ENCODE assay signal across 8 cellular contexts in genomic region chr17:62966426-62967110, GRCh38. TPM values are rescaled to one million over a fixed set of nuclear protein-coding genes. Genes with fewer than 3 reads are reported as not detected.
DNase-seq lines count a peak whose midpoint lies in the region; ATAC-seq and TF ChIP-seq lines count a peak whose summit lies in the region.

No MANE protein-coding gene starts in this region.

- peaks cover 18% of the 10 kb centered on the region for H3K27me3 Mint-ChIP-seq in nephron progenitor cell (ENCODE audit: low read depth, poor library complexity)

- H3K4me1 ChIP-seq in Loucy (ENCODE audit: insufficient read depth, low read length, poor library complexity, severe bottlenecking): peaks cover 32% of the 10 kb centered on the region
- H3K4me1 ChIP-seq in esophagus squamous epithelium: peaks cover 0 to 35% (median 10%) of the 10 kb centered on the region in 3 donors
- H3K4me1 ChIP-seq in thoracic aorta (ENCODE audit: control insufficient read depth in 1 of 2, low read depth in 2 of 2): peaks cover 9 to 22% of the 10 kb centered on the region in 2 donors

- TF ChIP-seq POLR2A in esophagus squamous epithelium (IDR thresholded peaks at IDR 0.05): peak in 1 of 4 donors; percentile 17

- no peaks in the 10 kb centered on the region for H3K9me2 ChIP-seq in Loucy (replicated peaks; ENCODE audit: low read depth, low read length)

- H3K27ac ChIP-seq in esophagus squamous epithelium: peak overlapping the region; percentile 87 to 92 (median 90)
- H3K27ac ChIP-seq in thoracic aorta: peak overlapping the region; percentile 74 to 76

- H3K9me3 ChIP-seq in Loucy (ENCODE audit: insufficient read depth, low read depth, low read length) (no peaks in the 10 kb centered on the region), esophagus squamous epithelium (no peaks in the 10 kb centered on the region), thoracic aorta (no peaks in the 10 kb centered on the region)

- peak overlapping the region; percentile 92 for H3K4me3 Mint-ChIP-seq in nephron progenitor cell

- peaks cover 7% of the 10 kb centered on the region for H3K36me3 Mint-ChIP-seq in nephron progenitor cell (ENCODE audit: low read depth)

- H3K4me1 Mint-ChIP-seq in nephron progenitor cell: peaks cover 38% of the 10 kb centered on the region

- ATAC-seq in GM19397 (IDR thresholded peaks at IDR 0.05; ENCODE audit: unreplicated experiment): peak; percentile 14
- peak; percentile 63 for ATAC-seq in thoracic aorta (ENCODE audit: insufficient number of reproducible peaks, low FRiP score, low read depth)

- peak overlapping the region; percentile 89 for H2AFZ ChIP-seq in Loucy (ENCODE audit: low read length)

- H3K4me3 ChIP-seq in Loucy (ENCODE audit: low read length, poor library complexity, severe bottlenecking) (peak overlapping the region; percentile 88), esophagus squamous epithelium (peak overlapping the region; percentile 87 to 94 (median 92)), thoracic aorta (peak overlapping the region; percentile 94)

- H3K36me3 ChIP-seq in Loucy (ENCODE audit: insufficient read depth, low read length) (no peaks in the 10 kb centered on the region), esophagus squamous epithelium (no peaks in the 10 kb centered on the region), thoracic aorta (no peaks in the 10 kb centered on the region)

- H3K4me2 ChIP-seq in Loucy (ENCODE audit: low read depth, low read length, poor library complexity, severe bottlenecking): peak overlapping the region; percentile 99

- H3K27me3 ChIP-seq in Loucy (ENCODE audit: insufficient read depth, low read length, poor library complexity, severe bottlenecking) (no peaks in the 10 kb centered on the region), esophagus squamous epithelium (no peaks in the 10 kb centered on the region), thoracic aorta (replicated peaks; ENCODE audit: insufficient read depth) (no peaks in the 10 kb centered on the region)

- H3K27ac Mint-ChIP-seq in nephron progenitor cell: peak overlapping the region; percentile 49

- no peak for TF ChIP-seq CTCF in Loucy (conservative IDR thresholded peaks at IDR 0.05; ENCODE audit: low read length)
- no peak for TF ChIP-seq CTCF in esophagus squamous epithelium (IDR thresholded peaks at IDR 0.05)
- TF ChIP-seq CTCF in nephron progenitor cell (IDR thresholded peaks at IDR 0.05): no peak
- TF ChIP-seq CTCF in thoracic aorta (IDR thresholded peaks at IDR 0.05): no peak

- 1% methylated on average over 8 to 21 of the region's 76 CpGs for WGBS in esophagus squamous epithelium, 2 donors

- H3K9ac ChIP-seq in Loucy (ENCODE audit: low read depth, low read length, poor library complexity, severe bottlenecking): peak overlapping the region; percentile 67

- peak; percentile 22 to 33 for DNase-seq in AML-193 (lab: John Stamatoyannopoulos, UW)
- DNase-seq in activated CD8-positive, alpha-beta memory T cell treated with anti-CD3 and anti-CD28 coated beads, Interleukin-2, amount 50 U/mL, for 1 hour (ENCODE audit: extremely low read depth): peak; percentile 10
- DNase-seq in esophagus squamous epithelium (lab: John Stamatoyannopoulos, UW): no peak
- peak; percentile 68 for DNase-seq in nephron progenitor cell
- no peak for DNase-seq in thoracic aorta (ENCODE audit: low spot score)
- DNase-seq in SHP77 treated with DMSO at 0.1 percent for 48 hours (lab: John Stamatoyannopoulos, UW): no peak

- H3F3A ChIP-seq in Loucy (ENCODE audit: low read depth): no peaks in the 10 kb centered on the region

- intact Hi-C loops in esophagus squamous epithelium (cut with DNase I): loop anchor here (5.0 kb wide), 1 partner anchor 259 kb away; no protein-coding TSS in a partner anchor

- H3K79me2 ChIP-seq in Loucy (ENCODE audit: insufficient read depth, low read length): peaks cover 13% of the 10 kb centered on the region; the same call in 1 of the 2 replicates

- peaks cover 8% of the 10 kb centered on the region for H3K9me3 Mint-ChIP-seq in nephron progenitor cell

- no peaks in the 10 kb centered on the region for H4K20me1 ChIP-seq in Loucy (ENCODE audit: insufficient read depth, low read length, poor library complexity, severe bottlenecking)

RNA-seq across cellular contexts. Expression of gene TANC2, which starts 0.5 kb away (rescaled TPM):
- 10 to 100 TPM in 3 of 4 donors, 1 to 10 TPM in 1; 9.8 to 26.5 (median 14.3) TPM for total RNA-seq in esophagus squamous epithelium
- total RNA-seq in thoracic aorta: 10 to 100 TPM; 19.6 to 42.7 TPM

Comparison
In these comparisons a context has a peak if more than half of its experiments do, and no peak if none do; other contexts are left out.
1. DNase-seq: peak in AML-193 (2 of 2), activated CD8-positive, alpha-beta memory T cell treated with anti-CD3 and anti-CD28 coated beads, Interleukin-2, amount 50 U/mL, for 1 hour (single experiment) and nephron progenitor cell (single experiment); none in esophagus squamous epithelium (single experiment), thoracic aorta (single experiment) and SHP77 treated with DMSO at 0.1 percent for 48 hours (single experiment).
2. Peak in every context shown above with its lines, with median percentiles within 50 percentile points of each other: H3K4me3 ChIP-seq.